8 cellular contexts compared by ENCODE assay signal in genomic region chr10:72340510-72340895, GRCh38. TPM values are rescaled to one million over a fixed set of nuclear protein-coding genes. Genes with fewer than 3 reads are reported as not detected.
DNase-seq lines count a peak whose midpoint lies in the region; ATAC-seq, FAIRE-seq and TF ChIP-seq lines count a peak whose summit lies in the region.
"Had no signal": no experiment of that assay in that cellular context is flagged by ENCODE, and none has a peak within 500 bp of the region (broad histone marks: within the 10 kb centered on the region; RNA-seq: fewer than 3 reads in every experiment).

No MANE protein-coding gene starts in this region.

- TF ChIP-seq CTCF in GM12875 (IDR thresholded peaks at IDR 0.05; ENCODE audit: borderline replicate concordance, insufficient read depth, low read depth, low read length) (peak; percentile 97), H1 (IDR thresholded peaks at IDR 0.05; ENCODE audit: control extremely low read depth in 1 of 3, insufficient read depth in 1 of 3, low read depth in 1 of 3, low read length in 3 of 3) (peak in 2 of 3 experiments; percentile 94 to 97; a peak in 3 of 4 replicates), transverse colon (IDR thresholded peaks at IDR 0.05) (peak; percentile 92 to 97 (median 95))

- no peaks in the 10 kb centered on the region for H3K23me2 ChIP-seq in H1 (ENCODE audit: low read depth, low read length)

- no peak overlapping the region for H2BK15ac ChIP-seq in H1 (ENCODE audit: low read length)

- H3K56ac ChIP-seq in H1 (replicated peaks; ENCODE audit: insufficient read length, low read depth, low read length): no peak overlapping the region

- 60% methylated on average over 15 of the region's 15 CpGs; no CpG with 5 or more reads in 1 of the 2 experiments for WGBS in H1 (ENCODE audit: extremely low coverage in 1 of 2, insufficient coverage in 1 of 2, insufficient read length in 1 of 2, insufficient replicate concordance in 2 of 2, low coverage in 1 of 2, low lambda C conversion rate in 2 of 2, missing lambda C conversion rate in 1 of 2), 2 experiments
- WGBS in transverse colon (ENCODE audit: low coverage in 1 of 2), 2 donors: 57% methylated on average over 15 of the region's 15 CpGs; no CpG with 5 or more reads in 1 of the 2 donors

- TF ChIP-seq RAD21 in H1 (IDR thresholded peaks at IDR 0.05 in 1 of 2, conservative IDR thresholded peaks at IDR 0.05 in 1 of 2; ENCODE audit: low read depth in 2 of 2, low read length in 2 of 2): peak; percentile 72 to 82

- H2BK20ac ChIP-seq in H1 (ENCODE audit: low read length): no peak overlapping the region

- no peak overlapping the region for H3K23ac ChIP-seq in H1 (ENCODE audit: insufficient read length)

- H4K91ac ChIP-seq in H1 (replicated peaks; ENCODE audit: insufficient read length, low read length): no peak overlapping the region

- H3K9me3 ChIP-seq in H1 (ENCODE audit: insufficient read depth in 2 of 2, low read depth in 1 of 2, low read length in 1 of 2): no peaks in the 10 kb centered on the region
- H3K9me3 ChIP-seq in transverse colon: no peaks in the 10 kb centered on the region

- H2AK5ac ChIP-seq in H1 (ENCODE audit: low read depth, low read length): no peak overlapping the region

- H3K27ac Mint-ChIP-seq in naive thymus-derived CD8-positive, alpha-beta T cell: peak overlapping the region in 6 of 10 donors; percentile 39 to 83 (median 42)

- no peak overlapping the region for H3K14ac ChIP-seq in H1 (ENCODE audit: insufficient read length)

- H3K27ac ChIP-seq in H1 (ENCODE audit: low read depth, low read length) (no peak overlapping the region), transverse colon (no peak overlapping the region)

- H3K4me3 Mint-ChIP-seq in naive thymus-derived CD8-positive, alpha-beta T cell: no peak overlapping the region
- H3K4me3 Mint-ChIP-seq: activated naive CD8-positive, alpha-beta T cell had no signal

- no peak overlapping the region for H3K4me2 ChIP-seq in H1 (ENCODE audit: insufficient read depth in 1 of 2, low read depth in 2 of 2, low read length in 2 of 2)

- no peak for TF ChIP-seq POLR2A in H1 (IDR thresholded peaks at IDR 0.05; ENCODE audit: control extremely low read depth in 1 of 2, low read depth in 2 of 2, low read length in 2 of 2)
- TF ChIP-seq POLR2A in transverse colon (IDR thresholded peaks at IDR 0.05): no peak

- peaks cover 0 to 4% (median under 1%) of the 10 kb centered on the region in 4 experiments; a peak in 3 of 7 replicates for H3K4me1 ChIP-seq in H1 (replicated peaks in 1 of 4; ENCODE audit: control insufficient read depth in 3 of 4, insufficient read depth in 4 of 4, low read length in 3 of 4)
- peaks cover 11 to 24% (median 15%) of the 10 kb centered on the region in 4 donors for H3K4me1 ChIP-seq in transverse colon

- peaks cover 11 to 47% (median 40%) of the 10 kb centered on the region in 4 donors for H3K4me1 Mint-ChIP-seq in naive thymus-derived CD8-positive, alpha-beta T cell

- POLR2A ChIA-PET in H1 (lab: Charles Lee; ENCODE audit: partially characterized antibody): interaction anchor here (0.6 to 5.6 kb wide), 3 partner anchors 13 to 219 kb away, joined by 4 to 64 read pairs (median 7); partner anchors contain the start of gene DNAJB12
- POLR2A ChIA-PET in naive thymus-derived CD8-positive, alpha-beta T cell (lab: Charles Lee): interaction anchor here (0.6 to 1.7 kb wide), 2 partner anchors 120 to 270 kb away, joined by 3 read pairs; no protein-coding TSS in a partner anchor

- peaks cover 0 to 50% (median 10%) of the 10 kb centered on the region in 3 donors for H3K36me3 Mint-ChIP-seq in naive thymus-derived CD8-positive, alpha-beta T cell

- H3K36me3 ChIP-seq in H1 (ENCODE audit: control insufficient read depth in 2 of 4, insufficient read depth in 4 of 4, low read length in 3 of 4): peaks cover 7 to 11% (median 9%) of the 10 kb centered on the region in 4 experiments; a peak in 6 of 8 replicates
- peaks cover 0 to 44% (median 12%) of the 10 kb centered on the region in 4 donors for H3K36me3 ChIP-seq in transverse colon

- H3K79me1 ChIP-seq in H1 (ENCODE audit: low read depth, low read length): no peaks in the 10 kb centered on the region

- H3K18ac ChIP-seq in H1 (ENCODE audit: extremely low read depth, low read length): no peak overlapping the region

- H2BK120ac ChIP-seq in H1 (replicated peaks; ENCODE audit: low read depth, low read length): no peak overlapping the region

- no peaks in the 10 kb centered on the region for H3K79me2 ChIP-seq in H1 (ENCODE audit: control insufficient read depth in 1 of 2, insufficient read depth in 2 of 2, low read length in 2 of 2)

- no peak overlapping the region for H2AFZ ChIP-seq in H1 (ENCODE audit: low read length)

- DNase-seq in NCI-H1048 (lab: John Stamatoyannopoulos, UW): peak; percentile 26
- DNase-seq in activated CD8-positive, alpha-beta memory T cell treated with anti-CD3 and anti-CD28 coated beads for 1 hour (ENCODE audit: extremely low read depth in 1 of 2, low read depth in 1 of 2): peak; percentile 56 to 66
- peak in 1 of 2 experiments; percentile 96 for DNase-seq in H1 (ENCODE audit: low read depth in 1 of 2, low spot score in 2 of 2)
- peak; percentile 56 to 87 (median 76) for DNase-seq in naive thymus-derived CD8-positive, alpha-beta T cell
- peak; percentile 77 for DNase-seq in transverse colon
- DNase-seq in SW480 (ENCODE audit: low spot score): no peak

- intact Hi-C loops in transverse colon (cut with DNase I; ENCODE audit: low total_unique reads): no loop called here

- H3K4me3 ChIP-seq in GM12875 (ENCODE audit: low read depth, low read length) (no peak overlapping the region), H1 (ENCODE audit: extremely low read depth in 1 of 4, insufficient read depth in 2 of 4, low read depth in 3 of 4, low read length in 4 of 4) (no peak overlapping the region), transverse colon (no peak overlapping the region)

- H2BK5ac ChIP-seq in H1 (ENCODE audit: low read depth, low read length): no peak overlapping the region; the same call in 1 of the 2 replicates

- no peak overlapping the region for H3K9ac ChIP-seq in H1 (replicated peaks in 1 of 4; ENCODE audit: extremely low read depth in 1 of 4, low read depth in 3 of 4, low read length in 3 of 4)

- no peak overlapping the region for H4K5ac ChIP-seq in H1 (ENCODE audit: insufficient read length, low read depth, low read length)

- H3K9me3 Mint-ChIP-seq in naive thymus-derived CD8-positive, alpha-beta T cell: no peaks in the 10 kb centered on the region

- TF ChIP-seq EP300 in H1 (IDR thresholded peaks at IDR 0.05; ENCODE audit: borderline replicate concordance in 1 of 2, low read depth in 2 of 2, low read length in 2 of 2) (no peak), transverse colon (IDR thresholded peaks at IDR 0.05; ENCODE audit: low read depth) (no peak)

- H3K4ac ChIP-seq in H1 (replicated peaks; ENCODE audit: insufficient read length, low read depth, low read length): no peak overlapping the region

- H4K8ac ChIP-seq in H1 (ENCODE audit: extremely low read depth, insufficient read depth, low read length): no peak overlapping the region

- no peaks in the 10 kb centered on the region for H3K27me3 Mint-ChIP-seq in naive thymus-derived CD8-positive, alpha-beta T cell
- H3K27me3 Mint-ChIP-seq: activated naive CD8-positive, alpha-beta T cell had no signal

- CTCF ChIA-PET in H1 (lab: Charles Lee; ENCODE audit: partially characterized antibody): interaction anchor here (0.6 to 3.2 kb wide), 12 partner anchors 9 to 493 kb away, joined by 3 to 13 read pairs (median 3); partner anchors contain the start of gene DDIT4

- no peaks in the 10 kb centered on the region for H4K20me1 ChIP-seq in H1 (replicated peaks in 1 of 2; ENCODE audit: control insufficient read depth in 1 of 2, insufficient read depth in 2 of 2, low read length in 2 of 2)

- no peaks in the 10 kb centered on the region for H3K27me3 ChIP-seq in H1 (replicated peaks in 1 of 4; ENCODE audit: control insufficient read depth in 3 of 4, extremely low read depth in 1 of 4, insufficient read depth in 3 of 4, low read length in 3 of 4)
- H3K27me3 ChIP-seq in transverse colon: no peaks in the 10 kb centered on the region

- no peak overlapping the region; the same call in 1 of the 2 replicates for H2BK12ac ChIP-seq in H1 (ENCODE audit: low read depth, low read length)

- peak; percentile 24 for FAIRE-seq in H1 (lab: Jason Lieb, UNC)

- ATAC-seq in naive thymus-derived CD8-positive, alpha-beta T cell: peak; percentile 52 to 60

- in situ Hi-C loops in transverse colon (cut with MboI; ENCODE audit: low pct_ligation_motif_present in 1 of 4, low pct_unique_long_range_greater_than_20kb in 1 of 4, low sequenced_read_pairs in 3 of 4): loop anchor here in 3 of 4 donors (10.0 to 25.0 kb wide), 6 partner anchors 103 to 453 kb away; partner anchors contain the start of genes ANAPC16 (in 1 of the 3) and ASCC1 (in 1 of the 3)

TF ChIP-seq in H1, 55 proteins besides CTCF, POLR2A, EP300 and RAD21 (continues in another document):
- TF ChIP-seq JUND (IDR thresholded peaks at IDR 0.05; ENCODE audit: low read length) (no peak), RXRA (IDR thresholded peaks at IDR 0.05; ENCODE audit: insufficient read depth, low read depth, low read length) (no peak), USF2 (IDR thresholded peaks at IDR 0.05; ENCODE audit: low read length) (no peak), SRF (IDR thresholded peaks at IDR 0.05; ENCODE audit: low read depth, low read length) (no peak), YY1 (IDR thresholded peaks at IDR 0.05; ENCODE audit: low read depth, low read length) (peak; percentile 70; the same call in 1 of the 2 replicates), CTBP2 (IDR thresholded peaks at IDR 0.05; ENCODE audit: borderline replicate concordance, insufficient read depth, insufficient read length, low read length) (no peak)

RNA-seq across cellular contexts. Expression of gene DNAJB12, which starts 14.2 kb away (rescaled TPM):
- total RNA-seq in H1 (2021; fragmentation: NEBNext Ultra II Directional; extraction: Animal tissue kit (Norgen Biotek cat#: 25700)): 19.6 and 20.5 TPM in 2 replicates
- 10.8 and 16.0 TPM in 2 replicates for polyA plus RNA-seq in H1 (2011; rRNA removed)
- polyA plus RNA-seq in H1 (2011; cell fraction: cytosol; rRNA removed): 12.4 TPM
- 23.3 TPM for polyA plus RNA-seq in H1 (2011; cell fraction: nucleus; rRNA removed)
- 10.7 to 18.5 TPM (median 16.7 TPM) in 4 replicates for polyA plus RNA-seq in H1 (2012, experiment 1 of 2)
- 12.5 TPM for polyA plus RNA-seq in H1 (2012, experiment 2 of 2)
- 14.1 TPM for polyA plus RNA-seq in H1 (2013, experiment 1 of 2)
- 15.3 TPM for polyA plus RNA-seq in H1 (2013, experiment 2 of 2)
- 9.2 and 9.8 TPM in 2 replicates for polyA minus RNA-seq in H1 (2011; rRNA and poly(A)+ RNA removed)
- 12.0 TPM for polyA minus RNA-seq in H1 (2011; cell fraction: cytosol; rRNA and poly(A)+ RNA removed)
- polyA minus RNA-seq in H1 (2011; cell fraction: nucleus; rRNA and poly(A)+ RNA removed): 13.9 TPM
- 10 to 100 TPM; 25.5 to 27.9 TPM for total RNA-seq in naive thymus-derived CD8-positive, alpha-beta T cell
- polyA plus RNA-seq in naive thymus-derived CD8-positive, alpha-beta T cell: 10 to 100 TPM; 13.1 to 25.0 (median 16.6) TPM
- total RNA-seq in transverse colon: 10 to 100 TPM; 33.7 to 69.2 (median 38.0) TPM
